ENCODE assay signal across 9 cellular contexts in genomic region chr2:209579236-209579749, GRCh38.
DNase-seq lines count a peak whose midpoint lies in the region; ATAC-seq, FAIRE-seq and TF ChIP-seq lines count a peak whose summit lies in the region.
"Had no signal": no experiment of that assay in that cellular context is flagged by ENCODE, and none has a peak within 500 bp of the region (broad histone marks: within the 10 kb centered on the region; RNA-seq: fewer than 3 reads in every experiment).

No MANE protein-coding gene starts in this region.

- TF ChIP-seq CTCF in AG04450 (IDR thresholded peaks at IDR 0.05; ENCODE audit: low read depth, low read length): no peak

- H3K27me3 ChIP-seq in AG04450 (ENCODE audit: control insufficient read depth, insufficient read depth, low read length) (no peaks in the 10 kb centered on the region), HUES64 (ENCODE audit: insufficient read depth, low read length) (no peaks in the 10 kb centered on the region), iPS-18a (ENCODE audit: control insufficient read depth, insufficient read depth, low read length) (no peaks in the 10 kb centered on the region)

- FAIRE-seq in GM12891 (lab: Jason Lieb, UNC): no peak
- FAIRE-seq: GM18507 had no signal

- H3K4me3 Mint-ChIP-seq in activated CD8-positive, alpha-beta T cell treated with anti-CD3 and anti-CD28 coated beads, Interleukin-2, amount 10 ng/mL, durations not matched to agents 7 days and 5 days: peak overlapping the region; percentile 37

- H3K27ac ChIP-seq in AG04450 (ENCODE audit: low read depth, low read length) (no peak overlapping the region), HUES64 (ENCODE audit: low read depth, low read length) (no peak overlapping the region), iPS-18a (ENCODE audit: low read length) (no peak overlapping the region), substantia nigra (ENCODE audit: low read depth, low read length, poor library complexity, severe bottlenecking) (peak overlapping the region; percentile 45)

- no peaks in the 10 kb centered on the region for H3K36me3 Mint-ChIP-seq in activated CD8-positive, alpha-beta T cell treated with anti-CD3 and anti-CD28 coated beads, Interleukin-2, amount 10 ng/mL, durations not matched to agents 7 days and 5 days (ENCODE audit: low read depth)

- H3K36me3 ChIP-seq in HUES64 (ENCODE audit: insufficient read depth, low read length) (no peaks in the 10 kb centered on the region), iPS-18a (ENCODE audit: control insufficient read depth, low read depth, low read length) (no peaks in the 10 kb centered on the region)

- H3K4me1 ChIP-seq in HUES64 (ENCODE audit: insufficient read depth, low read length): peaks cover 19% of the 10 kb centered on the region
- peaks cover 26% of the 10 kb centered on the region for H3K4me1 ChIP-seq in iPS-18a (ENCODE audit: control insufficient read depth, low read depth, low read length)

- DNase-seq in AG04450 (ENCODE audit: low read depth, low spot score): no peak
- no peak for DNase-seq in activated CD8-positive, alpha-beta T cell treated with anti-CD3 and anti-CD28 coated beads, Interleukin-2, amount 10 ng/mL, durations not matched to agents 7 days and 5 days
- peak in 42 of 49 donors; percentile 1 to 82 (median 30) for DNase-seq in substantia nigra (lab: John Stamatoyannopoulos, UW)
- no peak for DNase-seq in HuH-7 (ENCODE audit: low spot score)
- DNase-seq in GM12891 (ENCODE audit: insufficient read length, low spot score): no peak

- no peaks in the 10 kb centered on the region for H3K9me3 Mint-ChIP-seq in activated CD8-positive, alpha-beta T cell treated with anti-CD3 and anti-CD28 coated beads, Interleukin-2, amount 10 ng/mL, durations not matched to agents 7 days and 5 days (ENCODE audit: insufficient read depth)

- H3K4me3 ChIP-seq in AG04450 (ENCODE audit: low read depth, low read length) (peak overlapping the region; percentile 41), HUES64 (ENCODE audit: low read length) (peak overlapping the region; percentile 18; the same call in 1 of the 2 replicates), iPS-18a (ENCODE audit: low read length) (peak overlapping the region; percentile 25)

- POLR2A ChIA-PET in AG04450 (lab: Yijun Ruan, JAX): no interaction called here
- POLR2A ChIA-PET in activated CD8-positive, alpha-beta T cell treated with anti-CD3 and anti-CD28 coated beads, Interleukin-2, amount 10 ng/mL, durations not matched to agents 7 days and 5 days (lab: Charles Lee): no interaction called here

- ATAC-seq in activated CD8-positive, alpha-beta T cell treated with anti-CD3 and anti-CD28 coated beads, Interleukin-2, amount 10 ng/mL, durations not matched to agents 7 days and 5 days: no peak
- ATAC-seq in HG03280 (IDR thresholded peaks at IDR 0.05; ENCODE audit: unreplicated experiment): no peak

- no peaks in the 10 kb centered on the region for H3K27me3 Mint-ChIP-seq in activated CD8-positive, alpha-beta T cell treated with anti-CD3 and anti-CD28 coated beads, Interleukin-2, amount 10 ng/mL, durations not matched to agents 7 days and 5 days (ENCODE audit: low read depth)

- H3K4me1 Mint-ChIP-seq in activated CD8-positive, alpha-beta T cell treated with anti-CD3 and anti-CD28 coated beads, Interleukin-2, amount 10 ng/mL, durations not matched to agents 7 days and 5 days (ENCODE audit: low read depth): peaks cover 5% of the 10 kb centered on the region

- WGBS in HUES64: 48% methylated on average over 17 of the region's 17 CpGs

- TF ChIP-seq POLR2A in GM12891 (IDR thresholded peaks at IDR 0.05; ENCODE audit: low read depth, low read length): no peak

- CTCF ChIA-PET in AG04450 (lab: Charles Lee): interaction anchor here (0.8 to 5.4 kb wide), 12 partner anchors 9 to 820 kb away, joined by 3 to 143 read pairs (median 5); partner anchors contain the start of gene MAP2
- CTCF ChIA-PET in activated CD8-positive, alpha-beta T cell treated with anti-CD3 and anti-CD28 coated beads, Interleukin-2, amount 10 ng/mL, durations not matched to agents 7 days and 5 days (lab: Charles Lee): interaction anchor here (1.2 to 2.1 kb wide), 2 partner anchors 154 to 1183 kb away, joined by 3 to 7 read pairs; partner anchors contain the start of gene MAP2

- H3K9me3 ChIP-seq in AG04450 (ENCODE audit: control insufficient read depth, insufficient read depth, low read length): no peaks in the 10 kb centered on the region
- no peaks in the 10 kb centered on the region for H3K9me3 ChIP-seq in HUES64 (ENCODE audit: insufficient read depth, low read depth, low read length)
- no peaks in the 10 kb centered on the region for H3K9me3 ChIP-seq in iPS-18a (ENCODE audit: control insufficient read depth, low read depth, low read length)

- no peak overlapping the region for H3K27ac Mint-ChIP-seq in activated CD8-positive, alpha-beta T cell treated with anti-CD3 and anti-CD28 coated beads, Interleukin-2, amount 10 ng/mL, durations not matched to agents 7 days and 5 days

- H3K9ac ChIP-seq in HUES64 (ENCODE audit: low read depth, low read length): no peak overlapping the region
- peak overlapping the region; percentile 46 for H3K9ac ChIP-seq in iPS-18a (ENCODE audit: low read length)

TF ChIP-seq in GM12891, 5 proteins besides CTCF, POLR2A, EP300 and RAD21:
- TF ChIP-seq SPI1 (IDR thresholded peaks at IDR 0.05; ENCODE audit: low read depth, low read length) (no peak), POLR2AphosphoS5 (IDR thresholded peaks at IDR 0.05; ENCODE audit: low read depth, low read length) (no peak), POU2F2 (IDR thresholded peaks at IDR 0.05; ENCODE audit: low read depth, low read length) (no peak), TAF1 (IDR thresholded peaks at IDR 0.05; ENCODE audit: low read depth, low read length) (no peak)

Comparison
In these comparisons a context has a peak if more than half of its experiments do, and no peak if none do; other contexts are left out.
1. DNase-seq: peak in substantia nigra (42 of 49); none in AG04450 (single experiment), activated CD8-positive, alpha-beta T cell treated with anti-CD3 and anti-CD28 coated beads, Interleukin-2, amount 10 ng/mL, durations not matched to agents 7 days and 5 days (single experiment), HuH-7 (single experiment) and GM12891 (single experiment).
2. Peak in every context shown above with its lines, with median percentiles within 50 percentile points of each other: H3K4me3 ChIP-seq.